ENCODE assay signal across 2 cellular contexts in genomic region chr3:112974894-112975293, GRCh38.
TF ChIP-seq lines count a peak whose summit lies in the region.

A gene with protein sequence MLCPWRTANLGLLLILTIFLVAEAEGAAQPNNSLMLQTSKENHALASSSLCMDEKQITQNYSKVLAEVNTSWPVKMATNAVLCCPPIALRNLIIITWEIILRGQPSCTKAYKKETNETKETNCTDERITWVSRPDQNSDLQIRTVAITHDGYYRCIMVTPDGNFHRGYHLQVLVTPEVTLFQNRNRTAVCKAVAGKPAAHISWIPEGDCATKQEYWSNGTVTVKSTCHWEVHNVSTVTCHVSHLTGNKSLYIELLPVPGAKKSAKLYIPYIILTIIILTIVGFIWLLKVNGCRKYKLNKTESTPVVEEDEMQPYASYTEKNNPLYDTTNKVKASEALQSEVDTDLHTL (minus strand): TSS chr3:112975103. CDS start chr3:112974857, 246 bp downstream.

TF ChIP-seq in liver, 16 proteins besides CTCF, POLR2A, EP300 and RAD21:
- TF ChIP-seq ATF3 (IDR thresholded peaks at IDR 0.05) (no peak), MAX (IDR thresholded peaks at IDR 0.05) (no peak)

TF ChIP-seq in HepG2, 621 proteins besides CTCF, POLR2A, EP300 and RAD21:
- no peak for TF ChIP-seq PREB (CRISPR knock-in tag; IDR thresholded peaks at IDR 0.05)
- no peak for TF ChIP-seq ZFP37 (CRISPR knock-in tag; IDR thresholded peaks at IDR 0.05; ENCODE audit: borderline replicate concordance)
- TF ChIP-seq ZNF644 (CRISPR knock-in tag; IDR thresholded peaks at IDR 0.05; ENCODE audit: low read depth): no peak
- TF ChIP-seq TAF1 (CRISPR knock-in tag; IDR thresholded peaks at IDR 0.05): no peak
- TF ChIP-seq REXO4 (CRISPR knock-in tag; IDR thresholded peaks at IDR 0.05; ENCODE audit: borderline replicate concordance): no peak
- no peak for TF ChIP-seq ESRRA (CRISPR knock-in tag; IDR thresholded peaks at IDR 0.05; ENCODE audit: low read depth)
TF ChIP-seq in HepG2: peak in this region for 0.
